ENCODE assay signal across 21 cellular contexts in the genomic region with DNA sequence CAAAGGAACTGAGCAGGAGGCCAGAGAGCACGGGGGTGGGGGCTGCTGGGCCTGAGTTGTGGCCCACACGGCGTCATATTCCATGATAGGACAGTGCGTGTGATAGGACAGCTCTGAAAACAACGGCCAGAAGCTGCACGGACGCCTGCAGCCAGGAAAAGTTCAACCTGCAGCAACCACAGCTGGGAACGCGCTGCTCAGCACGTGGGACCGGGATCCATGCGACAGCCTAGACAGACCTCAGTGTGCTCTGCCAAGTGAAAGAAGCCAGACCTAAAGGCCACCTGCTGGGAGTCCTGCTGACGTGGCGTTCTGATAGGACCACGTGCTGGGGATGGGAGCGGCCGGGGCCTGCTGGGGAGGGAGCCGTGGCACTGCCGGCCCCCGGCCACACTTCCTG. TPM values are rescaled to one million over a fixed set of nuclear protein-coding genes. Genes with fewer than 3 reads are reported as not detected.
DNase-seq lines count a peak whose midpoint lies in the region; ATAC-seq and TF ChIP-seq lines count a peak whose summit lies in the region.
"Had no signal": no experiment of that assay in that cellular context is flagged by ENCODE, and none has a peak within 500 bp of the region (broad histone marks: within the 10 kb centered on the region; RNA-seq: fewer than 3 reads in every experiment).

No MANE protein-coding gene starts in this region.

- H3K36me3 Mint-ChIP-seq in endothelial cell (ENCODE audit: low read depth, unreplicated experiment) = peaks cover 10% of the 10 kb centered on the region

- TF ChIP-seq POLR2A in heart left ventricle (IDR thresholded peaks at IDR 0.05) = no peak

- H3K4me1 ChIP-seq in heart left ventricle = peaks cover 0 to 5% (median 0%) of the 10 kb centered on the region in 12 donors
- H3K4me1 ChIP-seq in right atrium auricular region = no peaks in the 10 kb centered on the region
- H3K4me1 ChIP-seq in mesendoderm (ENCODE audit: control insufficient read depth, low read depth, low read length) = no peaks in the 10 kb centered on the region

- H3K18ac ChIP-seq in mesendoderm (ENCODE audit: low read length) = no peak overlapping the region

- H3K4me3 ChIP-seq in heart left ventricle (no peak overlapping the region), right atrium auricular region (no peak overlapping the region), brain microvascular endothelial cell (ENCODE audit: low read depth, low read length) (no peak overlapping the region), mesendoderm (ENCODE audit: low read length) (no peak overlapping the region)

- H3K56ac ChIP-seq in mesendoderm (ENCODE audit: low read length) = no peak overlapping the region

- no peak overlapping the region for H2BK5ac ChIP-seq in mesendoderm (ENCODE audit: low read length)

- H3K4me2 ChIP-seq in mesendoderm (ENCODE audit: low read length) = no peak overlapping the region

- TF ChIP-seq CTCF in heart left ventricle (IDR thresholded peaks at IDR 0.05) = no peak
- no peak for TF ChIP-seq CTCF in right atrium auricular region (IDR thresholded peaks at IDR 0.05)
- TF ChIP-seq CTCF in brain microvascular endothelial cell (IDR thresholded peaks at IDR 0.05; ENCODE audit: low read depth, low read length, missing control alignments) = no peak
- no peak for TF ChIP-seq CTCF in endothelial cell (IDR thresholded peaks at IDR 0.05; ENCODE audit: unreplicated experiment)

- DNase-seq in heart left ventricle = peak in 2 of 5 donors; percentile 61 to 69
- no peak for DNase-seq in right atrium auricular region (ENCODE audit: low spot score)
- peak; percentile 80 for DNase-seq in NCI-H1694 (lab: John Stamatoyannopoulos, UW)
- peak; percentile 64 for DNase-seq in brain microvascular endothelial cell
- DNase-seq in smooth muscle cell of the brain vasculature (ENCODE audit: low read depth, low spot score) = peak; percentile 45
- DNase-seq in endothelial cell (ENCODE audit: low spot score) = no peak
- DNase-seq in mesendoderm = no peak
- DNase-seq in glomerular visceral epithelial cell (ENCODE audit: extremely low spot score) = no peak
- DNase-seq: activated CD4-positive, alpha-beta T cell treated with anti-CD3 and anti-CD28 coated beads for 1 hour; cerebellar nuclear complex; effector memory CD8-positive, alpha-beta T cell; head of caudate nucleus; naive thymus-derived CD8-positive, alpha-beta T cell; NCI-H187; NCI-H526 treated with DMSO at 0.1 percent for 48 hours; stimulated activated CD4-positive, alpha-beta T cell treated with anti-CD3 and anti-CD28 coated beads, Interleukin-4, amount 100 ng/mL, for 1 hour had no signal

- intact Hi-C loops in heart left ventricle (cut with DNase I) = no loop called here

- no peak overlapping the region for H3K9ac ChIP-seq in mesendoderm (ENCODE audit: low read length)
- H3K9ac ChIP-seq: parathyroid adenoma had no signal

- H3K27me3 ChIP-seq in heart left ventricle = no peaks in the 10 kb centered on the region
- no peaks in the 10 kb centered on the region for H3K27me3 ChIP-seq in right atrium auricular region
- no peaks in the 10 kb centered on the region for H3K27me3 ChIP-seq in brain microvascular endothelial cell (replicated peaks)
- H3K27me3 ChIP-seq in mesendoderm (ENCODE audit: insufficient read depth, low read length, poor library complexity) = no peaks in the 10 kb centered on the region

- no peaks in the 10 kb centered on the region for H3K79me2 ChIP-seq in mesendoderm (ENCODE audit: control insufficient read depth, insufficient read depth, low read length)
- H3K79me2 ChIP-seq: parathyroid adenoma had no signal

- H2AK5ac ChIP-seq in mesendoderm (ENCODE audit: low read length) = no peak overlapping the region

- 46 to 72% (median 63%) methylated on average over 20 of the region's 20 CpGs for WGBS in heart left ventricle, 4 donors
- WGBS in mesendoderm (ENCODE audit: extremely low coverage, insufficient coverage, low lambda C conversion rate) = no CpG with 5 or more reads among the region's 20 CpGs

- no peaks in the 10 kb centered on the region for H3K4me1 Mint-ChIP-seq in endothelial cell (ENCODE audit: unreplicated experiment)
- H3K4me1 Mint-ChIP-seq: activated T-helper 17 cell treated with anti-CD3 and anti-CD28 coated beads, Interleukin-2, amount 50 U/mL, for 72 hours had no signal

- no peak overlapping the region for H4K5ac ChIP-seq in mesendoderm (ENCODE audit: low read length)

- H3K79me1 ChIP-seq in mesendoderm (ENCODE audit: low read length) = no peaks in the 10 kb centered on the region

- H3K27me3 Mint-ChIP-seq in endothelial cell (ENCODE audit: unreplicated experiment) = peaks cover 16% of the 10 kb centered on the region
- H3K27me3 Mint-ChIP-seq: activated T-helper 17 cell treated with anti-CD3 and anti-CD28 coated beads, Interleukin-2, amount 50 U/mL, for 72 hours; effector memory CD8-positive, alpha-beta T cell; naive thymus-derived CD8-positive, alpha-beta T cell had no signal

- ATAC-seq in heart left ventricle = peak; percentile 31 to 75 (median 64)
- ATAC-seq: activated T-helper 17 cell treated with anti-CD3 and anti-CD28 coated beads, Interleukin-2, amount 50 U/mL, for 72 hours; effector memory CD8-positive, alpha-beta T cell; naive thymus-derived CD8-positive, alpha-beta T cell had no signal

- H3K4me3 Mint-ChIP-seq in endothelial cell (ENCODE audit: unreplicated experiment) = no peak overlapping the region
- H3K4me3 Mint-ChIP-seq: activated T-helper 17 cell treated with anti-CD3 and anti-CD28 coated beads, Interleukin-2, amount 50 U/mL, for 72 hours; effector memory CD8-positive, alpha-beta T cell; naive thymus-derived CD8-positive, alpha-beta T cell had no signal

- no peaks in the 10 kb centered on the region for H3K9me3 Mint-ChIP-seq in endothelial cell (ENCODE audit: unreplicated experiment)
- H3K9me3 Mint-ChIP-seq: activated T-helper 17 cell treated with anti-CD3 and anti-CD28 coated beads, Interleukin-2, amount 50 U/mL, for 72 hours; effector memory CD8-positive, alpha-beta T cell; naive thymus-derived CD8-positive, alpha-beta T cell had no signal

- H3K4ac ChIP-seq in mesendoderm (ENCODE audit: low read depth, low read length) = no peak overlapping the region

- no peak overlapping the region for H3K27ac Mint-ChIP-seq in endothelial cell (ENCODE audit: unreplicated experiment)
- H3K27ac Mint-ChIP-seq: activated T-helper 17 cell treated with anti-CD3 and anti-CD28 coated beads, Interleukin-2, amount 50 U/mL, for 72 hours; naive thymus-derived CD8-positive, alpha-beta T cell had no signal

- H2BK15ac ChIP-seq in mesendoderm (replicated peaks; ENCODE audit: low read depth) = no peak overlapping the region

- peaks cover 0 to 81% (median 50%) of the 10 kb centered on the region in 9 donors for H3K36me3 ChIP-seq in heart left ventricle
- H3K36me3 ChIP-seq in right atrium auricular region = peaks cover 54% of the 10 kb centered on the region
- peaks cover 71% of the 10 kb centered on the region for H3K36me3 ChIP-seq in brain microvascular endothelial cell (replicated peaks)
- H3K36me3 ChIP-seq in mesendoderm (ENCODE audit: control insufficient read depth, insufficient read depth, low read length) = no peaks in the 10 kb centered on the region

- H3K9me3 ChIP-seq in heart left ventricle (no peaks in the 10 kb centered on the region), right atrium auricular region (no peaks in the 10 kb centered on the region)

- H3K23ac ChIP-seq in mesendoderm (ENCODE audit: low read length) = no peak overlapping the region

- no peak overlapping the region for H2BK120ac ChIP-seq in mesendoderm (ENCODE audit: low read depth, low read length)

- H3K27ac ChIP-seq in heart left ventricle = no peak overlapping the region
- H3K27ac ChIP-seq in right atrium auricular region = no peak overlapping the region
- H3K27ac ChIP-seq in brain microvascular endothelial cell = peak overlapping the region; percentile 22
- H3K27ac ChIP-seq in mesendoderm (ENCODE audit: low read depth, low read length) = no peak overlapping the region
- H3K27ac ChIP-seq: parathyroid adenoma had no signal

- in situ Hi-C loops in brain microvascular endothelial cell (cut with HindIII; ENCODE audit: low pct_ligation_motif_present, low sequenced_read_pairs) = no loop called here

- no peak overlapping the region for H4K8ac ChIP-seq in mesendoderm (ENCODE audit: low read depth, low read length)

RNA-seq across cellular contexts. Expression of gene CTU2, which starts 21.6 kb away (rescaled TPM):
- total RNA-seq in heart left ventricle (10 to 100 TPM in 7 of 9 donors, 1 to 10 TPM in 2; 6.5 to 20.8 (median 12.3) TPM), right atrium auricular region (1 to 10 TPM; 7.1 to 8.2 TPM), endothelial cell (ENCODE audit: unreplicated experiment) (20.8 TPM)
- polyA plus RNA-seq in heart left ventricle = 10 to 100 TPM; 16.0 to 20.8 TPM
- polyA plus RNA-seq in mesendoderm (2013, experiment 1 of 2) = 71.4 TPM
- polyA plus RNA-seq in mesendoderm (2013, experiment 2 of 2) = 64.6 TPM

RNA-seq across cellular contexts. Expression of gene RNF166, which starts 21.7 kb away (rescaled TPM):
- total RNA-seq in heart left ventricle = 10 to 100 TPM in 8 of 9 donors, 1 to 10 TPM in 1; 9.3 to 28.5 (median 15.4) TPM
- polyA plus RNA-seq in heart left ventricle = 10 to 100 TPM; 14.7 to 21.8 TPM
- 10 to 100 TPM; 16.9 to 19.4 TPM for total RNA-seq in right atrium auricular region
- 74.2 TPM for total RNA-seq in endothelial cell (ENCODE audit: unreplicated experiment)
- 16.0 TPM for polyA plus RNA-seq in mesendoderm (2013, experiment 1 of 2)
- polyA plus RNA-seq in mesendoderm (2013, experiment 2 of 2) = 17.0 TPM

RNA-seq across cellular contexts. Expression of gene SNAI3, which starts 41.6 kb away (rescaled TPM):
- 1 to 10 TPM in 6 of 9 donors, under 1 TPM in 3; 0.76 to 9.5 (median 1.4) TPM for total RNA-seq in heart left ventricle
- 1 to 10 TPM; 1.7 to 4.4 TPM for polyA plus RNA-seq in heart left ventricle
- total RNA-seq in right atrium auricular region = 1 to 10 TPM; 1.0 to 1.6 TPM
- 2.6 TPM for total RNA-seq in endothelial cell (ENCODE audit: unreplicated experiment)
- polyA plus RNA-seq in mesendoderm (2013, experiment 1 of 2) = 1.3 TPM
- polyA plus RNA-seq in mesendoderm (2013, experiment 2 of 2) = 1.3 TPM
- total RNA-seq: M059J, urinary bladder had no signal
- polyA plus RNA-seq: fibroblast of lung had no signal

RNA-seq across cellular contexts. Expression of gene PIEZO1, which starts 57.1 kb away (rescaled TPM):
- total RNA-seq in heart left ventricle = 10 to 100 TPM; 14.2 to 59.7 (median 19.7) TPM
- polyA plus RNA-seq in heart left ventricle = 10 to 100 TPM; 31.2 to 45.0 TPM
- total RNA-seq in right atrium auricular region = 10 to 100 TPM; 37.7 to 73.2 TPM
- total RNA-seq in endothelial cell (ENCODE audit: unreplicated experiment) = 428 TPM
- 37.5 TPM for polyA plus RNA-seq in mesendoderm (2013, experiment 1 of 2)
- polyA plus RNA-seq in mesendoderm (2013, experiment 2 of 2) = 38.4 TPM

Comparison
In these comparisons a context has a peak if more than half of its experiments do, and no peak if none do; other contexts are left out.
1. DNase-seq: peak in NCI-H1694 (single experiment), brain microvascular endothelial cell (single experiment) and smooth muscle cell of the brain vasculature (single experiment); none in right atrium auricular region (single experiment), endothelial cell (single experiment), mesendoderm (single experiment) and glomerular visceral epithelial cell (single experiment).